Comparison of ENCODE assay signal across 11 cellular contexts in genomic region chr10:70430489-70431445, GRCh38. TPM values are rescaled to one million over a fixed set of nuclear protein-coding genes. Genes with fewer than 3 reads are reported as not detected.
DNase-seq lines count a peak whose midpoint lies in the region; ATAC-seq and TF ChIP-seq lines count a peak whose summit lies in the region.
"Had no signal": no experiment of that assay in that cellular context is flagged by ENCODE, and none has a peak within 500 bp of the region (broad histone marks: within the 10 kb centered on the region; RNA-seq: fewer than 3 reads in every experiment).

No MANE protein-coding gene starts in this region.

- H3K4me1 Mint-ChIP-seq in activated naive CD8-positive, alpha-beta T cell treated with anti-CD3 and anti-CD28 coated beads for 36 hours, result peaks cover 12% of the 10 kb centered on the region

- no peak overlapping the region for H3K27ac Mint-ChIP-seq in activated naive CD8-positive, alpha-beta T cell treated with anti-CD3 and anti-CD28 coated beads for 36 hours

- ATAC-seq in GM19452 (IDR thresholded peaks at IDR 0.05; ENCODE audit: unreplicated experiment) (no peak), GM18907 (IDR thresholded peaks at IDR 0.05; ENCODE audit: unreplicated experiment) (no peak), HG03432 (IDR thresholded peaks at IDR 0.05; ENCODE audit: unreplicated experiment) (no peak)
- ATAC-seq: activated naive CD4-positive, alpha-beta T cell treated with anti-CD3 and anti-CD28 coated beads, Interleukin-2, amount 50 U/mL, for 72 hours had no signal

- intact Hi-C loops in thyroid gland (cut with DNase I), result no loop called here

- no peaks in the 10 kb centered on the region for H3K27me3 ChIP-seq in esophagus (ENCODE audit: control insufficient read depth in 1 of 2, insufficient read depth in 2 of 2, low read length in 2 of 2)
- no peaks in the 10 kb centered on the region for H3K27me3 ChIP-seq in mesenchymal stem cell (ENCODE audit: control insufficient read depth in 1 of 2, insufficient read depth in 1 of 2, low read length in 2 of 2)
- no peaks in the 10 kb centered on the region for H3K27me3 ChIP-seq in thyroid gland

- H3K9me3 ChIP-seq in esophagus (ENCODE audit: control insufficient read depth in 2 of 2, insufficient read depth in 1 of 2, low read depth in 1 of 2, low read length in 1 of 2) (no peaks in the 10 kb centered on the region), mesenchymal stem cell (ENCODE audit: control insufficient read depth, low read length) (no peaks in the 10 kb centered on the region), thyroid gland (no peaks in the 10 kb centered on the region)

- no peak for TF ChIP-seq POLR2A in thyroid gland (IDR thresholded peaks at IDR 0.05)

- H3K23ac ChIP-seq in mesenchymal stem cell (ENCODE audit: low read length in 2 of 2), result peak overlapping the region in 1 of 2 experiments; percentile 11

- no peaks in the 10 kb centered on the region for H3K9me3 Mint-ChIP-seq in activated naive CD8-positive, alpha-beta T cell treated with anti-CD3 and anti-CD28 coated beads for 36 hours
- H3K9me3 Mint-ChIP-seq: activated naive CD4-positive, alpha-beta T cell treated with anti-CD3 and anti-CD28 coated beads, Interleukin-2, amount 50 U/mL, for 72 hours had no signal

- H2BK12ac ChIP-seq in mesenchymal stem cell (ENCODE audit: low read length in 2 of 2), result no peak overlapping the region

- H3K4me3 Mint-ChIP-seq in activated naive CD8-positive, alpha-beta T cell treated with anti-CD3 and anti-CD28 coated beads for 36 hours, result no peak overlapping the region

- H2AFZ ChIP-seq in mesenchymal stem cell (ENCODE audit: low read depth, low read length), result no peak overlapping the region

- no peak overlapping the region for H2BK15ac ChIP-seq in mesenchymal stem cell (ENCODE audit: low read depth, poor library complexity, severe bottlenecking)

- no peak for TF ChIP-seq CTCF in thyroid gland (IDR thresholded peaks at IDR 0.05)

- H4K91ac ChIP-seq in mesenchymal stem cell (ENCODE audit: low read length), result no peak overlapping the region

- H3K4me1 ChIP-seq in esophagus (ENCODE audit: control insufficient read depth in 2 of 2, insufficient read depth in 2 of 2, low read length in 1 of 2) (no peaks in the 10 kb centered on the region), mesenchymal stem cell (ENCODE audit: control insufficient read depth, insufficient read depth, low read depth, low read length) (no peaks in the 10 kb centered on the region), thyroid gland (peaks cover 10 to 33% of the 10 kb centered on the region in 2 donors)

- no peak overlapping the region for H2AK5ac ChIP-seq in mesenchymal stem cell (ENCODE audit: low read length, severe bottlenecking)

- H3K4me3 ChIP-seq in esophagus (ENCODE audit: low read depth in 1 of 2, low read length in 2 of 2) (no peak overlapping the region), mesenchymal stem cell (ENCODE audit: insufficient read depth in 1 of 2, low read depth in 1 of 2, low read length in 2 of 2) (no peak overlapping the region), thyroid gland (replicated peaks in 1 of 3) (no peak overlapping the region)
- H3K4me3 ChIP-seq: SK-N-MC had no signal

- peak overlapping the region; percentile 68 to 73 for H3K27ac ChIP-seq in esophagus (ENCODE audit: low read depth in 2 of 2, low read length in 1 of 2)
- H3K27ac ChIP-seq in mesenchymal stem cell (ENCODE audit: low read length, poor library complexity, severe bottlenecking), result no peak overlapping the region
- H3K27ac ChIP-seq in thyroid gland, result peak overlapping the region; percentile 42 to 74 (median 58)
- H3K27ac ChIP-seq: SK-N-MC had no signal

- H3K9ac ChIP-seq in mesenchymal stem cell (ENCODE audit: low read length), result peak overlapping the region; percentile 84

- H3K36me3 ChIP-seq in esophagus (ENCODE audit: control insufficient read depth in 2 of 2, insufficient read depth in 2 of 2, low read length in 1 of 2) (peaks cover 2 to 9% of the 10 kb centered on the region in 2 donors), mesenchymal stem cell (ENCODE audit: control insufficient read depth in 1 of 2, insufficient read depth in 2 of 2, low read depth in 1 of 2, low read length in 2 of 2) (peaks cover 47 to 50% of the 10 kb centered on the region in 2 experiments), thyroid gland (peaks cover 11 to 24% of the 10 kb centered on the region in 2 donors)

- peak overlapping the region in 1 of 2 experiments; percentile 11 for H3K4ac ChIP-seq in mesenchymal stem cell (ENCODE audit: low read depth in 1 of 2, low read length in 2 of 2)

- H3K36me3 Mint-ChIP-seq in activated naive CD8-positive, alpha-beta T cell treated with anti-CD3 and anti-CD28 coated beads for 36 hours, result peaks cover 2% of the 10 kb centered on the region
- H3K36me3 Mint-ChIP-seq: activated naive CD4-positive, alpha-beta T cell treated with anti-CD3 and anti-CD28 coated beads, Interleukin-2, amount 50 U/mL, for 72 hours had no signal

- WGBS in esophagus, 2 donors, result 39 to 52% methylated on average over 6 of the region's 6 CpGs
- WGBS in mesenchymal stem cell, result 52% methylated on average over 6 of the region's 6 CpGs
- 67 to 68% methylated on average over 6 of the region's 6 CpGs for WGBS in thyroid gland, 2 donors

- no peak overlapping the region for H4K8ac ChIP-seq in mesenchymal stem cell (ENCODE audit: low read length)

- no peak overlapping the region for H3K4me2 ChIP-seq in mesenchymal stem cell (ENCODE audit: low read length, poor library complexity, severe bottlenecking)

- peak; percentile 24 for DNase-seq in MV-4-11 (lab: John Stamatoyannopoulos, UW)
- DNase-seq in mesenchymal stem cell, result peak; percentile 98
- peak; percentile 15 to 24 for DNase-seq in thyroid gland
- DNase-seq in activated naive CD8-positive, alpha-beta T cell treated with anti-CD3 and anti-CD28 coated beads for 36 hours, result no peak

- H3K18ac ChIP-seq in mesenchymal stem cell (ENCODE audit: low read depth in 1 of 2, low read length in 2 of 2), result peak overlapping the region; percentile 9 to 46

- peaks cover 5% of the 10 kb centered on the region for H3K79me1 ChIP-seq in mesenchymal stem cell (replicated peaks; ENCODE audit: low read length, poor library complexity, severe bottlenecking)

- no peaks in the 10 kb centered on the region for H3K27me3 Mint-ChIP-seq in activated naive CD8-positive, alpha-beta T cell treated with anti-CD3 and anti-CD28 coated beads for 36 hours

- H2BK120ac ChIP-seq in mesenchymal stem cell (ENCODE audit: low read depth, low read length), result no peak overlapping the region

- no peak overlapping the region for H2BK5ac ChIP-seq in mesenchymal stem cell (ENCODE audit: low read depth, low read length, poor library complexity, severe bottlenecking)

- H3K14ac ChIP-seq in mesenchymal stem cell (ENCODE audit: low read length in 2 of 2), result no peak overlapping the region

RNA-seq across cellular contexts. Expression of gene NODAL, which starts 10.7 kb away (rescaled TPM):
- polyA plus RNA-seq in esophagus, result under 1 TPM; 0.04 to 0.20 TPM
- not detected for polyA plus RNA-seq in mesenchymal stem cell (2013, experiment 1 of 2)
- polyA plus RNA-seq in mesenchymal stem cell (2013, experiment 2 of 2), result not detected
- not detected for total RNA-seq in thyroid gland
- total RNA-seq in activated naive CD8-positive, alpha-beta T cell treated with anti-CD3 and anti-CD28 coated beads for 36 hours, result not detected
- total RNA-seq: activated naive CD4-positive, alpha-beta T cell treated with anti-CD3 and anti-CD28 coated beads, Interleukin-2, amount 50 U/mL, for 72 hours; pulmonary artery endothelial cell had no signal

RNA-seq across cellular contexts. Expression of gene EIF4EBP2, which starts 26.8 kb away (rescaled TPM):
- polyA plus RNA-seq in esophagus, result 10 to 100 TPM; 18.1 to 18.7 TPM
- 48.3 TPM for polyA plus RNA-seq in mesenchymal stem cell (2013, experiment 1 of 2)
- polyA plus RNA-seq in mesenchymal stem cell (2013, experiment 2 of 2), result 48.7 TPM
- total RNA-seq in thyroid gland, result 10 to 100 TPM; 55.6 to 71.2 (median 67.6) TPM
- 10 to 100 TPM; 31.0 to 31.4 TPM for total RNA-seq in activated naive CD8-positive, alpha-beta T cell treated with anti-CD3 and anti-CD28 coated beads for 36 hours

RNA-seq across cellular contexts. Expression of gene PALD1, which starts 47.8 kb away (rescaled TPM):
- polyA plus RNA-seq in esophagus, result 1 to 10 TPM; 2.1 to 3.4 TPM
- 0.01 TPM for polyA plus RNA-seq in mesenchymal stem cell (2013, experiment 1 of 2)
- polyA plus RNA-seq in mesenchymal stem cell (2013, experiment 2 of 2), result 0.01 TPM
- 10 to 100 TPM; 10.7 to 28.2 (median 14.0) TPM for total RNA-seq in thyroid gland
- total RNA-seq in activated naive CD8-positive, alpha-beta T cell treated with anti-CD3 and anti-CD28 coated beads for 36 hours, result 1 to 10 TPM; 2.7 to 3.1 TPM

RNA-seq across cellular contexts. Expression of gene LRRC20, which starts 48.3 kb away (rescaled TPM):
- 10 to 100 TPM in 1 of 2 donors, 1 to 10 TPM in 1; 3.1 to 29.2 TPM for polyA plus RNA-seq in esophagus
- polyA plus RNA-seq in mesenchymal stem cell (2013, experiment 1 of 2), result 15.0 TPM
- polyA plus RNA-seq in mesenchymal stem cell (2013, experiment 2 of 2), result 16.2 TPM
- total RNA-seq in thyroid gland, result 10 to 100 TPM in 2 of 4 donors, 1 to 10 TPM in 2; 2.5 to 20.5 (median 8.7) TPM
- 10 to 100 TPM; 14.0 to 16.0 TPM for total RNA-seq in activated naive CD8-positive, alpha-beta T cell treated with anti-CD3 and anti-CD28 coated beads for 36 hours
